8 cellular contexts compared by ENCODE assay signal in genomic region chr9:129195606-129196005, GRCh38.
"Had no signal": no experiment of that assay in that cellular context is flagged by ENCODE, and none has a peak within 500 bp of the region (broad histone marks: within the 10 kb centered on the region; RNA-seq: fewer than 3 reads in every experiment).

No MANE protein-coding gene starts in this region.

- H3K27ac ChIP-seq: HL-60 had no signal

- H3K27ac Mint-ChIP-seq: H9 had no signal

- H3K4me3 Mint-ChIP-seq: H9 had no signal

- FAIRE-seq: H54 had no signal

- DNase-seq: GOT3, H9, HCEC 1CT, IMR-90, Kasumi-1, KG1 had no signal
